In the genomic region with DNA sequence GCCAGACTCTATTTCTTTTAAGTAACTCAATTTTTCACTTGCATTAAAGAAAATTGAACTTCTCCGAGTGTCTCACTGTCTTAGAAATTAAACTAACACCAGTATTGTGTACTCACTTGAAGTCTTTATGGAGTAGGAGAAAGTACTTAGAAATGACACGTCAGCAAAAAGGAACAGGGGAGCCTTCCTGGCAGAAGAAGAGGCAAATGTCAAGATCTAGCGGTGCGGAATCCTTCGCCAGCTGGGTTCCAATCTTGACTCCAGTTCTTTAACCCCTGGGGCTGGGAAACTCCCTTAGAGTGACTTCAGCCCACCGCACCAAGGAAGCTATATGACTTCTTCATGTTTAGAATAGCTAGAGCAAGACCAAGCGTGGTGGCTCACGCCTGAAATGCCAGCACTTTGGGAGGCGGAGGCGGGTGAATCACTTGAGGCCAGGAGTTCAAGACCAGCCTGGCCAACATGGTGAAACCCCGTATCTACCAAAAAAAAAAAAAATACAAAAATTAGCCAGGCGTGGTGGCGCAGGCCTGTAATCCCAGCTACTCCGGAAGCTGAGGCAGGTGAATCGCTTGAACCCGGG, we compare ENCODE assay signal across 8 cellular contexts. TPM values are rescaled to one million over a fixed set of nuclear protein-coding genes. Genes with fewer than 3 reads are reported as not detected.
DNase-seq lines count a peak whose midpoint lies in the region; ATAC-seq and TF ChIP-seq lines count a peak whose summit lies in the region.

No MANE protein-coding gene starts in this region.

- POLR2A ChIA-PET in Caco-2 (lab: Charles Lee): interaction anchor here (0.7 to 3.0 kb wide), 2 partner anchors 19 to 34 kb away, joined by 5 to 42 read pairs; partner anchors contain the start of genes C12orf60 and WBP11

- TF ChIP-seq CTCF in Caco-2 (IDR thresholded peaks at IDR 0.05; ENCODE audit: insufficient read depth in 1 of 2, low read depth in 1 of 2, low read length in 1 of 2, severe bottlenecking in 1 of 2, unreplicated experiment in 1 of 2) (no peak), brain microvascular endothelial cell (IDR thresholded peaks at IDR 0.05; ENCODE audit: low read depth, low read length, missing control alignments) (no peak), lung (IDR thresholded peaks at IDR 0.05; ENCODE audit: control extremely low read depth, extremely low read depth) (no peak)

- intact Hi-C loops in Caco-2 (cut with micrococcal nuclease; ENCODE audit: unreplicated experiment): loop anchor here (1.0 kb wide), 1 partner anchor 139 kb away; no protein-coding TSS in a partner anchor

- H3K4me3 Mint-ChIP-seq in Caco-2 (ENCODE audit: unreplicated experiment): peak overlapping the region; percentile 90
- H3K4me3 Mint-ChIP-seq in stimulated activated naive CD8-positive, alpha-beta T cell treated with anti-CD3 and anti-CD28 coated beads, Interleukin-15, amount 100 ng/mL, for 72 hours: peak overlapping the region; percentile 94 to 97

- no TSS peak for BruUV-seq in Caco-2 (replicated peaks; lab: Mats Ljungman, UMichigan)

- H3K36me3 Mint-ChIP-seq in Caco-2 (ENCODE audit: insufficient read depth, unreplicated experiment): peaks cover 79% of the 10 kb centered on the region

- H3K4me1 Mint-ChIP-seq in Caco-2 (ENCODE audit: low read depth, unreplicated experiment): peaks cover 20% of the 10 kb centered on the region
- peaks cover 43% of the 10 kb centered on the region for H3K4me1 Mint-ChIP-seq in stimulated activated naive CD8-positive, alpha-beta T cell treated with anti-CD3 and anti-CD28 coated beads, Interleukin-15, amount 100 ng/mL, for 72 hours

- H3K4me1 ChIP-seq in Caco-2: peaks cover 13% of the 10 kb centered on the region; the same call in 1 of the 2 replicates
- H3K4me1 ChIP-seq in lung (ENCODE audit: control insufficient read depth in 2 of 2, insufficient read depth in 2 of 2, low read length in 2 of 2): peaks cover 0 to 6% of the 10 kb centered on the region in 2 donors

- H3K27me3 ChIP-seq in Caco-2 (replicated peaks; ENCODE audit: control insufficient read depth, insufficient read depth, low read length) (no peaks in the 10 kb centered on the region), brain microvascular endothelial cell (replicated peaks) (no peaks in the 10 kb centered on the region), lung (ENCODE audit: control insufficient read depth, insufficient read depth) (no peaks in the 10 kb centered on the region)

- H3K36me3 ChIP-seq in Caco-2 (ENCODE audit: control insufficient read depth, insufficient read depth, low read length) (peaks cover 2% of the 10 kb centered on the region; the same call in 1 of the 2 replicates), brain microvascular endothelial cell (replicated peaks) (no peaks in the 10 kb centered on the region), lung (ENCODE audit: control insufficient read depth in 2 of 2, insufficient read depth in 2 of 2, low read length in 2 of 2) (no peaks in the 10 kb centered on the region)

- peak overlapping the region; percentile 96 for H3K27ac Mint-ChIP-seq in Caco-2 (ENCODE audit: unreplicated experiment)
- peak overlapping the region; percentile 99 to 100 for H3K27ac Mint-ChIP-seq in stimulated activated naive CD8-positive, alpha-beta T cell treated with anti-CD3 and anti-CD28 coated beads, Interleukin-15, amount 100 ng/mL, for 72 hours

- H3K27ac ChIP-seq in brain microvascular endothelial cell: no peak overlapping the region
- H3K27ac ChIP-seq in lung (ENCODE audit: low read depth in 1 of 2, low read length in 1 of 2): peak overlapping the region in 1 of 2 donors; percentile 98

- in situ Hi-C loops in brain microvascular endothelial cell (cut with HindIII; ENCODE audit: low pct_ligation_motif_present, low sequenced_read_pairs): no loop called here

- ATAC-seq in lung (ENCODE audit: insufficient read depth, low FRiP score) (no peak), GM21717 (IDR thresholded peaks at IDR 0.05; ENCODE audit: unreplicated experiment) (no peak)
- ATAC-seq in stimulated activated naive CD8-positive, alpha-beta T cell treated with anti-CD3 and anti-CD28 coated beads, Interleukin-15, amount 100 ng/mL, for 72 hours: no peak

- H3K4me3 ChIP-seq in Caco-2 (ENCODE audit: low read depth, low read length) (peak overlapping the region; percentile 96), brain microvascular endothelial cell (ENCODE audit: low read depth, low read length) (peak overlapping the region; percentile 95), lung (peak overlapping the region; percentile 70)

- peaks cover 11% of the 10 kb centered on the region for H3K9me3 Mint-ChIP-seq in Caco-2 (ENCODE audit: unreplicated experiment)
- peaks cover 8 to 13% of the 10 kb centered on the region in 2 donors for H3K9me3 Mint-ChIP-seq in stimulated activated naive CD8-positive, alpha-beta T cell treated with anti-CD3 and anti-CD28 coated beads, Interleukin-15, amount 100 ng/mL, for 72 hours

- H3K9me3 ChIP-seq in Caco-2 (peaks cover 16% of the 10 kb centered on the region), lung (ENCODE audit: control insufficient read depth in 2 of 2, insufficient read depth in 1 of 2, low read length in 1 of 2) (no peaks in the 10 kb centered on the region)

- DNase-seq in Caco-2: no peak
- DNase-seq in RPMI8226: peak; percentile 63
- no peak for DNase-seq in brain microvascular endothelial cell
- DNase-seq in lung (ENCODE audit: low spot score): no peak
- DNase-seq in stimulated activated naive CD8-positive, alpha-beta T cell treated with anti-CD3 and anti-CD28 coated beads, Interleukin-15, amount 100 ng/mL, for 72 hours: peak; percentile 13 to 61
- no peak for DNase-seq in globus pallidus (ENCODE audit: low spot score)
- DNase-seq in NCI-H510A (lab: John Stamatoyannopoulos, UW): no peak

- CTCF ChIA-PET in Caco-2 (lab: Charles Lee): interaction anchor here (3.0 kb wide), 1 partner anchor 34 kb away, joined by 16 read pairs; the partner anchor contains the start of genes C12orf60 and WBP11

- WGBS in lung, 2 donors: 46 to 65% methylated on average over 16 of the region's 16 CpGs

- H3K27me3 Mint-ChIP-seq in Caco-2 (ENCODE audit: insufficient read depth, unreplicated experiment): no peaks in the 10 kb centered on the region
- no peaks in the 10 kb centered on the region for H3K27me3 Mint-ChIP-seq in stimulated activated naive CD8-positive, alpha-beta T cell treated with anti-CD3 and anti-CD28 coated beads, Interleukin-15, amount 100 ng/mL, for 72 hours

RNA-seq across cellular contexts. Expression of gene WBP11, which starts 34.4 kb away (rescaled TPM):
- total RNA-seq in Caco-2 (2022) (159 and 184 TPM in 2 replicates), lung (10 to 100 TPM; 39.5 to 52.8 TPM)
- 10 to 100 TPM; 14.8 to 21.6 TPM for polyA plus RNA-seq in lung

RNA-seq across cellular contexts. Expression of gene C12orf60, which starts 34.6 kb away (rescaled TPM):
- total RNA-seq in Caco-2 (2022): 1.8 and 2.8 TPM in 2 replicates
- total RNA-seq in lung: 1 to 10 TPM in 1 of 2 donors, under 1 TPM in 1; 0.55 to 2.4 TPM
- polyA plus RNA-seq in lung: under 1 TPM; 0.71 to 0.87 TPM

RNA-seq across cellular contexts. Expression of gene SMCO3, which starts 45.1 kb away (rescaled TPM):
- not detected in 2 replicates for total RNA-seq in Caco-2 (2022)
- 1 to 10 TPM in 1 of 2 donors, under 1 TPM in 1; 0.80 to 1.3 TPM for total RNA-seq in lung
- under 1 TPM; 0.27 to 0.61 TPM for polyA plus RNA-seq in lung

Comparison
In these comparisons a context has a peak if more than half of its experiments do, and no peak if none do; other contexts are left out.
1. DNase-seq: peak in RPMI8226 (single experiment) and stimulated activated naive CD8-positive, alpha-beta T cell treated with anti-CD3 and anti-CD28 coated beads, Interleukin-15, amount 100 ng/mL, for 72 hours (2 of 2); none in Caco-2 (0 of 2), brain microvascular endothelial cell (single experiment), lung (single experiment), globus pallidus (single experiment) and NCI-H510A (single experiment).
2. Peak in every context shown above with its lines, with median percentiles within 50 percentile points of each other: H3K4me3 ChIP-seq.